8 cellular contexts compared by ENCODE assay signal in the genomic region with DNA sequence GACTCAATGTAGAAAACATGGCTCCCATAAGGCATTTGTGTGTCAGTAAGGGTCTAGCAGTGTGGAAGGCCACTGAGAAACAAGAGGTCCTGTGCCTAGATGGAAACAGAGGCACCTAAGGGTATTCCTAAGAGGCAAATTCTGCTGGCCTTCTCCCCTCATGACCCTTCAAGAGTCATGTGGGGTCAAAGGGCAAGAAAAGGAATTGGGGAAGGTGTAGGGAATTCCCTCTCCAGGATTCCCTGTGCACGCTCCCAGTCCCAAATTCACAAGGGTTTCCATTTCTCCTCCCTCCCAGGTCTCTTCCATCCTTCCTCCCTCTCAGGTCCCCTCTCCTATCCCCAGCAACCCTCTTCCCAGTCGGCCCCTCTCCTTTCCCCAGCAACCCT. TPM values are rescaled to one million over a fixed set of nuclear protein-coding genes. Genes with fewer than 3 reads are reported as not detected.
DNase-seq lines count a peak whose midpoint lies in the region; ATAC-seq and TF ChIP-seq lines count a peak whose summit lies in the region.

No MANE protein-coding gene starts in this region.

- peaks cover 59% of the 10 kb centered on the region for H3K4me1 Mint-ChIP-seq in T-helper 1 cell treated with Interleukin-12 subunit alpha and Interleukin-12 subunit beta and Interleukin-4 antibody, amounts not matched to agents 30 μg/mL and 1 μg/mL, for 36 hours (ENCODE audit: low read depth)

- H3K4me1 ChIP-seq in adipocyte (ENCODE audit: control insufficient read depth, insufficient read depth, low read length) (peaks cover 35% of the 10 kb centered on the region), suprapubic skin (peaks cover 62% of the 10 kb centered on the region)

- 23% methylated on average over 2 of the region's 2 CpGs for WGBS in suprapubic skin

- H3K4me3 Mint-ChIP-seq in T-helper 1 cell treated with Interleukin-12 subunit alpha and Interleukin-12 subunit beta and Interleukin-4 antibody, amounts not matched to agents 30 μg/mL and 1 μg/mL, for 36 hours, result peak overlapping the region; percentile 99

- no peaks in the 10 kb centered on the region for H3K27me3 Mint-ChIP-seq in T-helper 1 cell treated with Interleukin-12 subunit alpha and Interleukin-12 subunit beta and Interleukin-4 antibody, amounts not matched to agents 30 μg/mL and 1 μg/mL, for 36 hours (ENCODE audit: low read depth)

- peaks cover 18% of the 10 kb centered on the region for H3K36me3 Mint-ChIP-seq in T-helper 1 cell treated with Interleukin-12 subunit alpha and Interleukin-12 subunit beta and Interleukin-4 antibody, amounts not matched to agents 30 μg/mL and 1 μg/mL, for 36 hours (ENCODE audit: low read depth)

- no peaks in the 10 kb centered on the region for H3K9me3 Mint-ChIP-seq in T-helper 1 cell treated with Interleukin-12 subunit alpha and Interleukin-12 subunit beta and Interleukin-4 antibody, amounts not matched to agents 30 μg/mL and 1 μg/mL, for 36 hours

- TF ChIP-seq EP300 in suprapubic skin (IDR thresholded peaks at IDR 0.05), result no peak

- H3K27me3 ChIP-seq in adipocyte (replicated peaks; ENCODE audit: control insufficient read depth, insufficient read depth, low read length) (no peaks in the 10 kb centered on the region), layer of hippocampus (ENCODE audit: control insufficient read depth, insufficient read depth, low read length) (no peaks in the 10 kb centered on the region), suprapubic skin (no peaks in the 10 kb centered on the region)

- H3K9ac ChIP-seq in adipocyte (ENCODE audit: low read length), result peak overlapping the region; percentile 98

- no peak for ATAC-seq in GM18867 (IDR thresholded peaks at IDR 0.05; ENCODE audit: unreplicated experiment)

- no peaks in the 10 kb centered on the region for H3K9me3 ChIP-seq in adipocyte (ENCODE audit: control insufficient read depth, low read length)
- no peaks in the 10 kb centered on the region for H3K9me3 ChIP-seq in suprapubic skin

- no peak for TF ChIP-seq POLR2A in suprapubic skin (IDR thresholded peaks at IDR 0.05)

- H3K27ac ChIP-seq in layer of hippocampus (ENCODE audit: low read depth, low read length) (peak overlapping the region; percentile 97), suprapubic skin (peak overlapping the region; percentile 96)

- DNase-seq in T-helper 1 cell (no peak), adipocyte (ENCODE audit: low read depth) (no peak), suprapubic skin (ENCODE audit: low spot score in 2 of 2) (no peak), SK-N-DZ (ENCODE audit: low spot score) (no peak), DMS 273 (lab: John Stamatoyannopoulos, UW; ENCODE audit: unreplicated experiment) (no peak)

- no peak for TF ChIP-seq CTCF in suprapubic skin (IDR thresholded peaks at IDR 0.05)

- H3K4me3 ChIP-seq in adipocyte (ENCODE audit: low read length), result peak overlapping the region; percentile 97
- H3K4me3 ChIP-seq in suprapubic skin, result peak overlapping the region; percentile 93

- H3K27ac Mint-ChIP-seq in T-helper 1 cell treated with Interleukin-12 subunit alpha and Interleukin-12 subunit beta and Interleukin-4 antibody, amounts not matched to agents 30 μg/mL and 1 μg/mL, for 36 hours, result peak overlapping the region; percentile 76

- peaks cover 12% of the 10 kb centered on the region for H3K36me3 ChIP-seq in adipocyte (ENCODE audit: control insufficient read depth, insufficient read depth, low read length, severe bottlenecking)
- H3K36me3 ChIP-seq in suprapubic skin, result peaks cover 14% of the 10 kb centered on the region

RNA-seq across cellular contexts. Expression of a gene that starts 0.6 kb away (rescaled TPM):
- 10 to 100 TPM; 30.4 to 68.9 (median 42.6) TPM for total RNA-seq in suprapubic skin
- 60.4 and 67.5 TPM in 2 replicates for polyA plus RNA-seq in SK-N-DZ (2014; cell fraction: cytosol; rRNA removed)
- 33.1 and 36.2 TPM in 2 replicates for polyA plus RNA-seq in SK-N-DZ (2014; cell fraction: nucleus; rRNA removed)

RNA-seq across cellular contexts. Expression of a gene that starts 2.9 kb away (rescaled TPM):
- total RNA-seq in suprapubic skin, result 10 to 100 TPM; 55.7 to 73.0 (median 63.4) TPM
- 164 and 224 TPM in 2 replicates for polyA plus RNA-seq in SK-N-DZ (2014; cell fraction: cytosol; rRNA removed)
- polyA plus RNA-seq in SK-N-DZ (2014; cell fraction: nucleus; rRNA removed), result 109 and 119 TPM in 2 replicates

RNA-seq across cellular contexts. Expression of a gene that starts 8.7 kb away (rescaled TPM):
- total RNA-seq in suprapubic skin, result 1 to 10 TPM in 3 of 4 donors, not detected in 1; 1.5 to 9.9 (median 4.8) TPM
- 0.28 and 2.2 TPM in 2 replicates for polyA plus RNA-seq in SK-N-DZ (2014; cell fraction: cytosol; rRNA removed)
- 25.3 and 45.2 TPM in 2 replicates for polyA plus RNA-seq in SK-N-DZ (2014; cell fraction: nucleus; rRNA removed)

RNA-seq across cellular contexts. Expression of a gene that starts 10.9 kb away (rescaled TPM):
- 10 to 100 TPM in 3 of 4 donors, 1 to 10 TPM in 1; 7.3 to 66.5 (median 15.4) TPM for total RNA-seq in suprapubic skin
- 5.8 and 7.3 TPM in 2 replicates for polyA plus RNA-seq in SK-N-DZ (2014; cell fraction: cytosol; rRNA removed)
- polyA plus RNA-seq in SK-N-DZ (2014; cell fraction: nucleus; rRNA removed), result 56.1 and 73.5 TPM in 2 replicates

RNA-seq across cellular contexts. Expression of a gene that starts 14.7 kb away (rescaled TPM):
- 10 to 100 TPM; 51.0 to 84.7 (median 63.8) TPM for total RNA-seq in suprapubic skin
- polyA plus RNA-seq in SK-N-DZ (2014; cell fraction: cytosol; rRNA removed), result 19.1 and 24.9 TPM in 2 replicates
- 48.8 and 75.6 TPM in 2 replicates for polyA plus RNA-seq in SK-N-DZ (2014; cell fraction: nucleus; rRNA removed)
